Comparison of ENCODE assay signal across 13 cellular contexts in genomic region chr16:4346205-4346781, GRCh38. TPM values are rescaled to one million over a fixed set of nuclear protein-coding genes. Genes with fewer than 3 reads are reported as not detected.
A peak's percentile ranks its signal among the peaks of the same experiment; 100 is the strongest.
DNase-seq lines count a peak whose midpoint lies in the region; ATAC-seq lines count a peak whose summit lies in the region.
"Had no signal": no experiment of that assay in that cellular context is flagged by ENCODE, and none has a peak within 500 bp of the region (broad histone marks: within the 10 kb centered on the region; RNA-seq: fewer than 3 reads in every experiment).

No MANE protein-coding gene starts in this region.

- H3K36me3 Mint-ChIP-seq in activated naive CD4-positive, alpha-beta T cell treated with anti-CD3 and anti-CD28 coated beads, Interleukin-2, amount 10 ng/mL, durations not matched to agents 7 days and 5 days: peaks cover 5% of the 10 kb centered on the region
- H3K36me3 Mint-ChIP-seq in immature natural killer cell: no peaks in the 10 kb centered on the region

- intact Hi-C loops in posterior vena cava (cut with DNase I): no loop called here

- H3K27me3 Mint-ChIP-seq in activated naive CD4-positive, alpha-beta T cell treated with anti-CD3 and anti-CD28 coated beads, Interleukin-2, amount 10 ng/mL, durations not matched to agents 7 days and 5 days: peaks cover 5% of the 10 kb centered on the region
- H3K27me3 Mint-ChIP-seq in immature natural killer cell (ENCODE audit: low read depth in 3 of 3): peaks cover 4 to 8% (median 6%) of the 10 kb centered on the region in 3 donors

- H3K4me3 Mint-ChIP-seq in activated naive CD4-positive, alpha-beta T cell treated with anti-CD3 and anti-CD28 coated beads, Interleukin-2, amount 10 ng/mL, durations not matched to agents 7 days and 5 days: no peak overlapping the region
- no peak overlapping the region for H3K4me3 Mint-ChIP-seq in immature natural killer cell

- H3K27ac Mint-ChIP-seq in activated naive CD4-positive, alpha-beta T cell treated with anti-CD3 and anti-CD28 coated beads, Interleukin-2, amount 10 ng/mL, durations not matched to agents 7 days and 5 days: peak overlapping the region; percentile 11
- peak overlapping the region in 5 of 6 donors; percentile 24 to 67 (median 45) for H3K27ac Mint-ChIP-seq in immature natural killer cell

- no peaks in the 10 kb centered on the region for H3K9me3 Mint-ChIP-seq in activated naive CD4-positive, alpha-beta T cell treated with anti-CD3 and anti-CD28 coated beads, Interleukin-2, amount 10 ng/mL, durations not matched to agents 7 days and 5 days
- H3K9me3 Mint-ChIP-seq in immature natural killer cell: no peaks in the 10 kb centered on the region

- DNase-seq in activated naive CD4-positive, alpha-beta T cell treated with anti-CD3 and anti-CD28 coated beads, Interleukin-2, amount 10 ng/mL, durations not matched to agents 7 days and 5 days: no peak
- no peak for DNase-seq in activated naive CD4-positive, alpha-beta T cell treated with Interleukin-2 at 50 U/mL for 16 hours
- DNase-seq in NCI-H345 treated with DMSO at 0.1 percent for 48 hours (lab: John Stamatoyannopoulos, UW; ENCODE audit: unreplicated experiment) (peak; percentile 56), immature natural killer cell (no peak), posterior vena cava (ENCODE audit: low spot score) (no peak)
- DNase-seq in stimulated activated CD4-positive, alpha-beta T cell treated with anti-CD3 and anti-CD28 coated beads, Interleukin-4, amount 100 ng/mL, for 4 hours: no peak
- DNase-seq: activated CD4-positive, alpha-beta T cell treated with anti-CD3 and anti-CD28 coated beads, Interleukin-2, amount 50 U/mL, for 1 hour; Caco-2; colonic mucosa; stimulated activated CD4-positive, alpha-beta T cell treated with anti-CD3 and anti-CD28 coated beads, Interleukin-2, amount 100 ng/mL, for 48 hours; T-helper 1 cell had no signal

- peaks cover 15% of the 10 kb centered on the region for H3K4me1 Mint-ChIP-seq in activated naive CD4-positive, alpha-beta T cell treated with anti-CD3 and anti-CD28 coated beads, Interleukin-2, amount 10 ng/mL, durations not matched to agents 7 days and 5 days
- peaks cover 30 to 32% of the 10 kb centered on the region in 2 donors for H3K4me1 Mint-ChIP-seq in immature natural killer cell

- no peak for ATAC-seq in GM18517 (IDR thresholded peaks at IDR 0.05; ENCODE audit: unreplicated experiment)
- ATAC-seq in HG03442 (IDR thresholded peaks at IDR 0.05; ENCODE audit: unreplicated experiment): no peak

- CTCF ChIA-PET in activated naive CD4-positive, alpha-beta T cell treated with anti-CD3 and anti-CD28 coated beads, Interleukin-2, amount 10 ng/mL, durations not matched to agents 7 days and 5 days (lab: Charles Lee): interaction anchor here (1.0 to 1.2 kb wide), 2 partner anchors 15 to 56 kb away, joined by 3 read pairs; no protein-coding TSS in a partner anchor

RNA-seq across cellular contexts. Expression of gene PAM16, which starts 4.8 kb away (rescaled TPM):
- 10 to 100 TPM; 32.9 to 61.6 (median 36.3) TPM for polyA plus RNA-seq in immature natural killer cell
- 10 to 100 TPM; 25.3 to 28.8 TPM for total RNA-seq in posterior vena cava

RNA-seq across cellular contexts. Expression of gene VASN, which starts 25.4 kb away (rescaled TPM):
- under 1 TPM in 2 of 3 donors, not detected in 1; 0.07 to 0.20 TPM for polyA plus RNA-seq in immature natural killer cell
- 10 to 100 TPM; 67.1 to 89.3 TPM for total RNA-seq in posterior vena cava

RNA-seq across cellular contexts. Expression of gene GLIS2, which starts 30.4 kb away (rescaled TPM):
- not detected for polyA plus RNA-seq in immature natural killer cell
- total RNA-seq in posterior vena cava: 10 to 100 TPM; 35.6 to 49.0 TPM
